In genomic region chr4:21385706-21386105, GRCh38 we compare ENCODE assay signal across 36 cellular contexts.
"Had no signal": no experiment of that assay in that cellular context is flagged by ENCODE, and none has a peak within 500 bp of the region (broad histone marks: within the 10 kb centered on the region; RNA-seq: fewer than 3 reads in every experiment).

No MANE protein-coding gene starts in this region.

- FAIRE-seq: astrocyte, TTC549 had no signal

- DNase-seq: activated B cell treated with CpG ODN at 0.5 μM for 24 hours; activated CD4-positive, alpha-beta memory T cell treated with anti-CD3 and anti-CD28 coated beads for 36 hours; activated CD4-positive, alpha-beta T cell treated with anti-CD3 and anti-CD28 coated beads for 4 hours; activated CD4-positive, alpha-beta T cell treated with anti-CD3 and anti-CD28 coated beads, Interleukin-2, amount 10 ng/mL, durations not matched to agents 24 days and 14 days; activated CD4-positive, alpha-beta T cell treated with anti-CD3 and anti-CD28 coated beads, Interleukin-2, amount 50 U/mL, for 1 hour; activated CD4-positive, alpha-beta T cell treated with anti-CD3 and anti-CD28 coated beads, Interleukin-2, amount 50 U/mL, for 4 hours; activated CD4-positive, CD25-positive, alpha-beta regulatory T cell treated with anti-CD3 and anti-CD28 coated beads, Interleukin-2, amount 50 U/mL, for 72 hours; activated CD8-positive, alpha-beta memory T cell treated with anti-CD3 and anti-CD28 coated beads, Interleukin-2, amount 50 U/mL, for 4 hours; activated CD8-positive, alpha-beta T cell treated with anti-CD3 and anti-CD28 coated beads for 36 hours; activated effector memory CD4-positive, alpha-beta T cell treated with anti-CD3 and anti-CD28 coated beads, Interleukin-2, amount 50 U/mL, for 16 hours; activated gamma-delta T cell treated with Interleukin-2 at 50 U/mL for 16 hours; activated naive CD4-positive, alpha-beta T cell; activated naive CD4-positive, alpha-beta T cell treated with anti-CD3 and anti-CD28 coated beads for 36 hours; activated naive CD4-positive, alpha-beta T cell treated with anti-CD3 and anti-CD28 coated beads, Interleukin-2, amount 50 U/mL, for 16 hours; activated naive CD8-positive, alpha-beta T cell treated with anti-CD3 and anti-CD28 coated beads for 36 hours; activated T-cell treated with anti-CD3 and anti-CD28 coated beads for 4 hours; activated T-cell treated with anti-CD3 and anti-CD28 coated beads, Interleukin-2, amount 50 U/mL, for 1 hour; activated T-cell treated with anti-CD3 and anti-CD28 coated beads, Interleukin-2, amount 50 U/mL, for 4 hours; activated T-cell treated with anti-CD3 and anti-CD28 coated beads, Interleukin-2, amount 50 U/mL, for 72 hours; adrenal gland; amniotic stem cell; aorta; body of pancreas; brain microvascular endothelial cell; central memory CD4-positive, alpha-beta T cell; T-helper 2 cell; T-helper 9 cell had no signal

- H3K27me3 ChIP-seq: adrenal gland, body of pancreas, brain microvascular endothelial cell, breast epithelium had no signal

- H3K36me3 ChIP-seq: adrenal gland, brain microvascular endothelial cell, breast epithelium had no signal

- H3K4me1 Mint-ChIP-seq: activated B cell treated with CpG ODN at 0.5 μM for 24 hours; activated CD4-positive, alpha-beta T cell treated with anti-CD3 and anti-CD28 coated beads, Interleukin-2, amount 10 ng/mL, durations not matched to agents 24 days and 14 days; activated naive CD8-positive, alpha-beta T cell treated with anti-CD3 and anti-CD28 coated beads for 36 hours; activated T-helper 17 cell treated with anti-CD3 and anti-CD28 coated beads, Interleukin-2, amount 50 U/mL, for 72 hours had no signal

- ATAC-seq: activated CD8-positive, alpha-beta T cell treated with anti-CD3 and anti-CD28 coated beads for 36 hours; activated naive CD4-positive, alpha-beta T cell treated with anti-CD3 and anti-CD28 coated beads, Interleukin-2, amount 50 U/mL, for 72 hours; activated T-cell treated with anti-CD3 and anti-CD28 coated beads, Interleukin-2, amount 50 U/mL, for 4 hours; activated T-cell treated with anti-CD3 and anti-CD28 coated beads, Interleukin-2, amount 50 U/mL, for 72 hours; activated T-helper 17 cell treated with anti-CD3 and anti-CD28 coated beads, Interleukin-2, amount 50 U/mL, for 72 hours; body of pancreas had no signal

- H3K27ac Mint-ChIP-seq: activated B cell treated with CpG ODN at 0.5 μM for 24 hours; activated CD4-positive, alpha-beta memory T cell treated with anti-CD3 and anti-CD28 coated beads for 36 hours; activated CD4-positive, alpha-beta T cell treated with anti-CD3 and anti-CD28 coated beads, Interleukin-2, amount 10 ng/mL, durations not matched to agents 24 days and 14 days; activated CD8-positive, alpha-beta T cell treated with anti-CD3 and anti-CD28 coated beads for 36 hours; activated naive CD4-positive, alpha-beta T cell treated with anti-CD3 and anti-CD28 coated beads for 36 hours; activated naive CD4-positive, alpha-beta T cell treated with anti-CD3 and anti-CD28 coated beads, Interleukin-2, amount 50 U/mL, for 72 hours; activated naive CD8-positive, alpha-beta T cell treated with anti-CD3 and anti-CD28 coated beads for 36 hours; activated T-cell treated with anti-CD3 and anti-CD28 coated beads, Interleukin-2, amount 50 U/mL, for 72 hours; activated T-helper 1 cell treated with anti-CD3 and anti-CD28 coated beads, Interleukin-12 subunit alpha, Interleukin-12 subunit beta, Interleukin-2, Interleukin-4 antibody, amounts not matched to agents 30 ng/mL and 10 ng/mL and 1 ng/mL, durations not matched to agents 14 hours and 24 hours and 36 hours; activated T-helper 17 cell treated with anti-CD3 and anti-CD28 coated beads, Interleukin-2, amount 50 U/mL, for 72 hours; T-helper 1 cell treated with Interleukin-12 subunit alpha and Interleukin-12 subunit beta and Interleukin-4 antibody, amounts not matched to agents 30 μg/mL and 1 μg/mL, for 36 hours; T-helper 2 cell treated with Interferon-gamma antibody and Interleukin-4, amounts not matched to agents 5 μg/mL and 100 μg/mL, for 36 hours had no signal

- H3K9me3 Mint-ChIP-seq: activated T-helper 1 cell treated with anti-CD3 and anti-CD28 coated beads, Interleukin-12 subunit alpha, Interleukin-12 subunit beta, Interleukin-2, Interleukin-4 antibody, amounts not matched to agents 30 ng/mL and 10 ng/mL and 1 ng/mL, durations not matched to agents 14 hours and 24 hours and 36 hours had no signal

- H3K9me3 ChIP-seq: adrenal gland, body of pancreas, breast epithelium had no signal

- H3K27ac ChIP-seq: adrenal gland, body of pancreas, brain microvascular endothelial cell, breast epithelium, VCaP had no signal

- H3K4me3 ChIP-seq: adrenal gland, body of pancreas, breast epithelium had no signal

- H3K4me1 ChIP-seq: adrenal gland, body of pancreas, breast epithelium had no signal

- H3K36me3 Mint-ChIP-seq: activated CD4-positive, alpha-beta memory T cell treated with anti-CD3 and anti-CD28 coated beads for 36 hours; activated naive CD4-positive, alpha-beta T cell treated with anti-CD3 and anti-CD28 coated beads, Interleukin-2, amount 50 U/mL, for 72 hours; activated naive CD8-positive, alpha-beta T cell treated with anti-CD3 and anti-CD28 coated beads for 36 hours had no signal

- H3K4me3 Mint-ChIP-seq: activated B cell treated with CpG ODN at 0.5 μM for 24 hours; activated CD4-positive, alpha-beta memory T cell treated with anti-CD3 and anti-CD28 coated beads for 36 hours; activated CD4-positive, alpha-beta T cell treated with anti-CD3 and anti-CD28 coated beads, Interleukin-2, amount 10 ng/mL, durations not matched to agents 24 days and 14 days; activated CD8-positive, alpha-beta T cell treated with anti-CD3 and anti-CD28 coated beads for 36 hours; activated naive CD4-positive, alpha-beta T cell treated with anti-CD3 and anti-CD28 coated beads for 36 hours; activated naive CD8-positive, alpha-beta T cell treated with anti-CD3 and anti-CD28 coated beads for 36 hours; activated T-cell treated with anti-CD3 and anti-CD28 coated beads, Interleukin-2, amount 50 U/mL, for 4 hours; activated T-cell treated with anti-CD3 and anti-CD28 coated beads, Interleukin-2, amount 50 U/mL, for 72 hours; activated T-helper 1 cell treated with anti-CD3 and anti-CD28 coated beads, Interleukin-12 subunit alpha, Interleukin-12 subunit beta, Interleukin-2, Interleukin-4 antibody, amounts not matched to agents 30 ng/mL and 10 ng/mL and 1 ng/mL, durations not matched to agents 14 hours and 24 hours and 36 hours; activated T-helper 17 cell treated with anti-CD3 and anti-CD28 coated beads, Interleukin-2, amount 50 U/mL, for 72 hours; T-helper 1 cell treated with Interleukin-12 subunit alpha and Interleukin-12 subunit beta and Interleukin-4 antibody, amounts not matched to agents 30 μg/mL and 1 μg/mL, for 36 hours; T-helper 2 cell treated with Interferon-gamma antibody and Interleukin-4, amounts not matched to agents 5 μg/mL and 100 μg/mL, for 36 hours had no signal

- H3K27me3 Mint-ChIP-seq: activated B cell treated with CpG ODN at 0.5 μM for 24 hours; activated CD4-positive, alpha-beta memory T cell treated with anti-CD3 and anti-CD28 coated beads for 36 hours; activated CD4-positive, alpha-beta T cell treated with anti-CD3 and anti-CD28 coated beads, Interleukin-2, amount 10 ng/mL, durations not matched to agents 24 days and 14 days; activated CD8-positive, alpha-beta T cell treated with anti-CD3 and anti-CD28 coated beads for 36 hours; activated naive CD8-positive, alpha-beta T cell treated with anti-CD3 and anti-CD28 coated beads for 36 hours had no signal
